In the genomic region with DNA sequence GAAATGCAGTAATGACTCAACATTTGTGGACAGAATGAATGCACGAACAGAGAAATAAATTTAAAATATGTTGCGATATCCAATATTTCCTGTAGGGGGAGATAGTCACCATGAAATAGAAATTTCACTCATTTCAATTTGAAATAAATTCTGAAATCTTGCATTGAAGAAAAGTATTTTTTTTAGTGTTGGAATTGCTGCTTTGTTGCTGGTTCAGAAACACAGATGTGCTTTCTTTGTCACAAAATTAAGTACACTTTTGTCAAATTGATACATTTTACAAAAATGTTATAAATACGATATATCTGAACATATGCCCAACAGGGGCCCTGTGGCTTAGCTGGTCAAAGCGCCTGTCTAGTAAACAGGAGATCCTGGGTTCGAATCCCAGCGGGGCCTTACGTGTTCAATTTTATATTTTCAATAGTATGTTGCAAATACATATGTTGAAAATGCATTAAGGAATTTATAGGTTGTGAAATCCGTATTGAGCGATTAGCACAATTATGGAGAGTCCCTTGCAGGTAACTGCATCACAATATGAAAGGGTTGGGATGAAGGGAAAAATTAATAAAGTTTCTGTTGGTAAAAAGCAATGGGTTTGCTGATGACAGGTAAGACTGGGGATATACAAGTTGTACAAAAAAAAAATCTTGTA, we compare ENCODE assay signal across 8 cellular contexts.
DNase-seq lines count a peak whose midpoint lies in the region; ATAC-seq and TF ChIP-seq lines count a peak whose summit lies in the region.

No MANE protein-coding gene starts in this region.

- peak; percentile 65 for ATAC-seq in SK-N-SH treated with all-trans-retinoic acid at 6 μM for 48 hours
- ATAC-seq in GM21423 (IDR thresholded peaks at IDR 0.05; ENCODE audit: unreplicated experiment) = no peak
- no peak for ATAC-seq in HG02852 (IDR thresholded peaks at IDR 0.05; ENCODE audit: unreplicated experiment)

- TF ChIP-seq CTCF in LNCAP (IDR thresholded peaks at IDR 0.05) (peak; percentile 76), endodermal cell (conservative IDR thresholded peaks at IDR 0.05) (peak; percentile 88), nephron progenitor cell (IDR thresholded peaks at IDR 0.05) (peak; percentile 78)

- H3K27ac ChIP-seq in endodermal cell (ENCODE audit: low read depth, low read length) = no peak overlapping the region

- H3K9me3 ChIP-seq in endodermal cell (ENCODE audit: control insufficient read depth, low read length) = no peaks in the 10 kb centered on the region

- peak overlapping the region; percentile 46 for H3K27ac Mint-ChIP-seq in activated CD4-positive, alpha-beta T cell treated with anti-CD3 and anti-CD28 coated beads, Interleukin-2, amount 10 ng/mL, durations not matched to agents 7 days and 5 days
- H3K27ac Mint-ChIP-seq in endodermal cell (no peak overlapping the region), nephron progenitor cell (no peak overlapping the region)

- no peak for DNase-seq in activated CD4-positive, alpha-beta T cell treated with anti-CD3 and anti-CD28 coated beads, Interleukin-2, amount 10 ng/mL, durations not matched to agents 7 days and 5 days
- no peak for DNase-seq in activated CD4-positive, alpha-beta T cell treated with anti-CD3 and anti-CD28 coated beads for 1 hour
- peak; percentile 69 for DNase-seq in endodermal cell
- DNase-seq in nephron progenitor cell = peak; percentile 58

- no peaks in the 10 kb centered on the region for H3K36me3 ChIP-seq in endodermal cell (ENCODE audit: control insufficient read depth, insufficient read depth, low read length)

- no peak overlapping the region for H3K4me3 ChIP-seq in endodermal cell (ENCODE audit: low read length)

- peaks cover 26% of the 10 kb centered on the region for H3K4me1 Mint-ChIP-seq in activated CD4-positive, alpha-beta T cell treated with anti-CD3 and anti-CD28 coated beads, Interleukin-2, amount 10 ng/mL, durations not matched to agents 7 days and 5 days
- peaks cover 7% of the 10 kb centered on the region for H3K4me1 Mint-ChIP-seq in endodermal cell
- H3K4me1 Mint-ChIP-seq in nephron progenitor cell = peaks cover 28% of the 10 kb centered on the region

- POLR2A ChIA-PET in activated CD4-positive, alpha-beta T cell treated with anti-CD3 and anti-CD28 coated beads, Interleukin-2, amount 10 ng/mL, durations not matched to agents 7 days and 5 days (lab: Charles Lee) = no interaction called here

- WGBS in endodermal cell (ENCODE audit: insufficient coverage in 1 of 2, insufficient read length in 1 of 2), 2 experiments = 34 to 42% methylated on average over 8 to 9 of the region's 9 CpGs

- CTCF ChIA-PET in activated CD4-positive, alpha-beta T cell treated with anti-CD3 and anti-CD28 coated beads, Interleukin-2, amount 10 ng/mL, durations not matched to agents 7 days and 5 days (lab: Charles Lee) = interaction anchor here (0.7 to 2.3 kb wide), 3 partner anchors 35 to 734 kb away, joined by 3 to 6 read pairs (median 3); no protein-coding TSS in a partner anchor

- no peaks in the 10 kb centered on the region for H3K36me3 Mint-ChIP-seq in activated CD4-positive, alpha-beta T cell treated with anti-CD3 and anti-CD28 coated beads, Interleukin-2, amount 10 ng/mL, durations not matched to agents 7 days and 5 days (ENCODE audit: low read depth)
- H3K36me3 Mint-ChIP-seq in endodermal cell (ENCODE audit: low read depth) = no peaks in the 10 kb centered on the region
- H3K36me3 Mint-ChIP-seq in nephron progenitor cell (ENCODE audit: low read depth) = no peaks in the 10 kb centered on the region

- H3K4me3 Mint-ChIP-seq in activated CD4-positive, alpha-beta T cell treated with anti-CD3 and anti-CD28 coated beads, Interleukin-2, amount 10 ng/mL, durations not matched to agents 7 days and 5 days = no peak overlapping the region
- H3K4me3 Mint-ChIP-seq in endodermal cell = no peak overlapping the region
- no peak overlapping the region for H3K4me3 Mint-ChIP-seq in nephron progenitor cell

- H3K27me3 ChIP-seq in endodermal cell (ENCODE audit: control insufficient read depth, insufficient read depth, low read length, poor library complexity, severe bottlenecking) = no peaks in the 10 kb centered on the region

- H3K9me3 Mint-ChIP-seq in activated CD4-positive, alpha-beta T cell treated with anti-CD3 and anti-CD28 coated beads, Interleukin-2, amount 10 ng/mL, durations not matched to agents 7 days and 5 days = no peaks in the 10 kb centered on the region
- H3K9me3 Mint-ChIP-seq in endodermal cell = no peaks in the 10 kb centered on the region
- no peaks in the 10 kb centered on the region for H3K9me3 Mint-ChIP-seq in nephron progenitor cell

- no peaks in the 10 kb centered on the region for H3K4me1 ChIP-seq in endodermal cell (ENCODE audit: control insufficient read depth, insufficient read depth, low read length)

- peaks cover 2% of the 10 kb centered on the region for H3K27me3 Mint-ChIP-seq in activated CD4-positive, alpha-beta T cell treated with anti-CD3 and anti-CD28 coated beads, Interleukin-2, amount 10 ng/mL, durations not matched to agents 7 days and 5 days
- H3K27me3 Mint-ChIP-seq in endodermal cell (ENCODE audit: insufficient read depth) = peaks cover 4% of the 10 kb centered on the region
- peaks cover 4% of the 10 kb centered on the region for H3K27me3 Mint-ChIP-seq in nephron progenitor cell (ENCODE audit: low read depth, poor library complexity)

- no peak overlapping the region for H3K9ac ChIP-seq in endodermal cell (ENCODE audit: extremely low read depth, low read length, poor library complexity, severe bottlenecking)

TF ChIP-seq in SK-N-SH treated with all-trans-retinoic acid at 6 μM for 48 hours, 23 proteins besides CTCF, POLR2A, EP300 and RAD21 (continues in another document):
- TF ChIP-seq RARB (CRISPR knock-in tag; IDR thresholded peaks at IDR 0.05) = no peak
- TF ChIP-seq, protein P1, sequence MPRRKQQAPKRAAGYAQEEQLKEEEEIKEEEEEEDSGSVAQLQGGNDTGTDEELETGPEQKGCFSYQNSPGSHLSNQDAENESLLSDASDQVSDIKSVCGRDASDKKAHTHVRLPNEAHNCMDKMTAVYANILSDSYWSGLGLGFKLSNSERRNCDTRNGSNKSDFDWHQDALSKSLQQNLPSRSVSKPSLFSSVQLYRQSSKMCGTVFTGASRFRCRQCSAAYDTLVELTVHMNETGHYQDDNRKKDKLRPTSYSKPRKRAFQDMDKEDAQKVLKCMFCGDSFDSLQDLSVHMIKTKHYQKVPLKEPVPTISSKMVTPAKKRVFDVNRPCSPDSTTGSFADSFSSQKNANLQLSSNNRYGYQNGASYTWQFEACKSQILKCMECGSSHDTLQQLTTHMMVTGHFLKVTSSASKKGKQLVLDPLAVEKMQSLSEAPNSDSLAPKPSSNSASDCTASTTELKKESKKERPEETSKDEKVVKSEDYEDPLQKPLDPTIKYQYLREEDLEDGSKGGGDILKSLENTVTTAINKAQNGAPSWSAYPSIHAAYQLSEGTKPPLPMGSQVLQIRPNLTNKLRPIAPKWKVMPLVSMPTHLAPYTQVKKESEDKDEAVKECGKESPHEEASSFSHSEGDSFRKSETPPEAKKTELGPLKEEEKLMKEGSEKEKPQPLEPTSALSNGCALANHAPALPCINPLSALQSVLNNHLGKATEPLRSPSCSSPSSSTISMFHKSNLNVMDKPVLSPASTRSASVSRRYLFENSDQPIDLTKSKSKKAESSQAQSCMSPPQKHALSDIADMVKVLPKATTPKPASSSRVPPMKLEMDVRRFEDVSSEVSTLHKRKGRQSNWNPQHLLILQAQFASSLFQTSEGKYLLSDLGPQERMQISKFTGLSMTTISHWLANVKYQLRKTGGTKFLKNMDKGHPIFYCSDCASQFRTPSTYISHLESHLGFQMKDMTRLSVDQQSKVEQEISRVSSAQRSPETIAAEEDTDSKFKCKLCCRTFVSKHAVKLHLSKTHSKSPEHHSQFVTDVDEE (CRISPR knock-in tag; IDR thresholded peaks at IDR 0.05) = no peak
- TF ChIP-seq, protein P2, sequence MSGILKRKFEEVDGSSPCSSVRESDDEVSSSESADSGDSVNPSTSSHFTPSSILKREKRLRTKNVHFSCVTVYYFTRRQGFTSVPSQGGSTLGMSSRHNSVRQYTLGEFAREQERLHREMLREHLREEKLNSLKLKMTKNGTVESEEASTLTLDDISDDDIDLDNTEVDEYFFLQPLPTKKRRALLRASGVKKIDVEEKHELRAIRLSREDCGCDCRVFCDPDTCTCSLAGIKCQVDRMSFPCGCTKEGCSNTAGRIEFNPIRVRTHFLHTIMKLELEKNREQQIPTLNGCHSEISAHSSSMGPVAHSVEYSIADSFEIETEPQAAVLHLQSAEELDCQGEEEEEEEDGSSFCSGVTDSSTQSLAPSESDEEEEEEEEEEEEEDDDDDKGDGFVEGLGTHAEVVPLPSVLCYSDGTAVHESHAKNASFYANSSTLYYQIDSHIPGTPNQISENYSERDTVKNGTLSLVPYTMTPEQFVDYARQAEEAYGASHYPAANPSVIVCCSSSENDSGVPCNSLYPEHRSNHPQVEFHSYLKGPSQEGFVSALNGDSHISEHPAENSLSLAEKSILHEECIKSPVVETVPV (CRISPR knock-in tag; IDR thresholded peaks at IDR 0.05) = no peak
- TF ChIP-seq TOX (CRISPR knock-in tag; IDR thresholded peaks at IDR 0.05; ENCODE audit: borderline replicate concordance) = no peak
- TF ChIP-seq SNAI2 (CRISPR knock-in tag; IDR thresholded peaks at IDR 0.05) = no peak
- TF ChIP-seq ZNF8 (CRISPR knock-in tag; IDR thresholded peaks at IDR 0.05) = no peak
- no peak for TF ChIP-seq ZC3H10 (CRISPR knock-in tag; IDR thresholded peaks at IDR 0.05)
- TF ChIP-seq GLIS3 (CRISPR knock-in tag; IDR thresholded peaks at IDR 0.05) = no peak
- no peak for TF ChIP-seq ZNF70 (CRISPR knock-in tag; IDR thresholded peaks at IDR 0.05)
- no peak for TF ChIP-seq CSDC2 (CRISPR knock-in tag; IDR thresholded peaks at IDR 0.05)
- no peak for TF ChIP-seq ZFP30 (CRISPR knock-in tag; IDR thresholded peaks at IDR 0.05)
- no peak for TF ChIP-seq ARNTL (CRISPR knock-in tag; IDR thresholded peaks at IDR 0.05; ENCODE audit: borderline replicate concordance, low read depth)
- no peak for TF ChIP-seq OSR1 (CRISPR knock-in tag; IDR thresholded peaks at IDR 0.05)
- TF ChIP-seq BACH2 (CRISPR knock-in tag; IDR thresholded peaks at IDR 0.05; ENCODE audit: borderline replicate concordance) = no peak
- no peak for TF ChIP-seq CREB5 (CRISPR knock-in tag; IDR thresholded peaks at IDR 0.05; ENCODE audit: low read depth)
- no peak for TF ChIP-seq TCF4 (CRISPR knock-in tag; IDR thresholded peaks at IDR 0.05; ENCODE audit: borderline replicate concordance)

Comparison
In these comparisons a context has a peak if more than half of its experiments do, and no peak if none do; other contexts are left out.
1. DNase-seq: peak in endodermal cell (single experiment) and nephron progenitor cell (single experiment); none in activated CD4-positive, alpha-beta T cell treated with anti-CD3 and anti-CD28 coated beads, Interleukin-2, amount 10 ng/mL, durations not matched to agents 7 days and 5 days (single experiment) and activated CD4-positive, alpha-beta T cell treated with anti-CD3 and anti-CD28 coated beads for 1 hour (single experiment).
2. Peak in every context shown above with its lines, with median percentiles within 50 percentile points of each other: CTCF ChIP-seq.